Comparison of ENCODE assay signal across 8 cellular contexts in the genomic region with DNA sequence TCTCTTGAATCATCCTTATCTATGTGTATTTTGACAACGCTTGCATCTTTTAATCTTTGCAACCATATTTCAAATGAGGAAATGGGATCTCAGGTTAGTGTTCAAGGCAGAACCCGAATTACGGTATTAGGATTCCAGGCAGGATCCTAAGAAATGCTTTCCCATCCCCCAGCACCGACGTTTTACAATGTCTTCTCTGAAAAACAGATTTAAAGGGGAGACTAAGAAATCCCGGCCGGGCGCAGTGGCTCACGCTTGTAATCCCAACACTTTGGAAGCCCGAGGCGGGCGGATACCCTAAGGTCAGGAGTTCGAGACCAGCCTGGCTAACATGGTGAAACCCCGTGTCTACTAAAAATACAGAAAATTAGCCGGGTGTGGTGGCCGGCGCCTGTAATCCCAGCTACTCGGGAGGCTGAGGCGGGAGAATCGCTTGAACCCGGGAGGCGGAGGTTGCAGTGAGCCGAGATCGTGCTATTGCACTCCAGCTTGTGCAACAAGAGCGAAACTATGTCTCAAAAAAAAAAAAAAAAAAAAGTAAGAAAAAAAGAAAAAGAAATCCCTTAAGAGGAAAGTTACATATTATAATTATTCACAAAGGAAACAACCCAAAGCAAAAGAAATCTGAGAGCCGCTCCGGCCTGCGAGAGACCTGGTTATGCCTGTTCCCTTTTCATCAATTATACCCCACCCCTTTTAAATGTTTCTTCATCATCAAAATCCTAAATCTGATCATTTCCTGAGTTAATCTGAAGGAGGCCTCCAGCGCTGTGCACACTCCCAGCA. TPM values are rescaled to one million over a fixed set of nuclear protein-coding genes. Genes with fewer than 3 reads are reported as not detected.
A peak's percentile ranks its signal among the peaks of the same experiment; 100 is the strongest.
DNase-seq lines count a peak whose midpoint lies in the region; ATAC-seq, FAIRE-seq and TF ChIP-seq lines count a peak whose summit lies in the region.

No MANE protein-coding gene starts in this region.

- H3K27ac ChIP-seq in CD8-positive, alpha-beta T cell (ENCODE audit: low read depth, low read length) = peak overlapping the region; percentile 80
- H3K27ac ChIP-seq in HEK293 (ENCODE audit: extremely low read depth, low read depth, low read length) = peak overlapping the region; percentile 90
- peak overlapping the region; percentile 90 for H3K27ac ChIP-seq in HepG2 (ENCODE audit: extremely low read length, insufficient read depth, low read length)
- H3K27ac ChIP-seq in tibial artery = peak overlapping the region; percentile 94 to 96

- H3K27me3 ChIP-seq in CD8-positive, alpha-beta T cell (ENCODE audit: insufficient read depth, low read length) = no peaks in the 10 kb centered on the region
- H3K27me3 ChIP-seq in HepG2 (ENCODE audit: control insufficient read depth in 1 of 2, insufficient read depth in 2 of 2, low read length in 2 of 2) (no peaks in the 10 kb centered on the region; a peak in 1 of 5 replicates), tibial artery (no peaks in the 10 kb centered on the region)

- peak overlapping the region; percentile 88 for H3K9ac ChIP-seq in HepG2 (ENCODE audit: insufficient read depth, low read depth, low read length)

- in situ Hi-C loops in astrocyte of the cerebellum (cut with HindIII; ENCODE audit: low sequenced_read_pairs) (no loop called here), HepG2 (cut with HindIII; ENCODE audit: extremely low pct_ligation_motif_present, low pct_unique_long_range_greater_than_20kb) (no loop called here)

- H2AFZ ChIP-seq in HepG2 (ENCODE audit: low read length) = peak overlapping the region; percentile 93

- no peaks in the 10 kb centered on the region for H3K9me3 Mint-ChIP-seq in CD8-positive, alpha-beta T cell

- CTCF ChIA-PET in CD8-positive, alpha-beta T cell (lab: Charles Lee) = interaction anchor here (0.5 kb wide), 1 partner anchor 629 kb away, joined by 4 read pairs; no protein-coding TSS in a partner anchor
- CTCF ChIA-PET in HEK293 (lab: Yijun Ruan, JAX) (interaction anchor here (0.7 kb wide), 1 partner anchor 761 kb away, joined by 3 read pairs; no protein-coding TSS in a partner anchor), HepG2 (lab: Yijun Ruan, JAX; ENCODE audit: low intra/inter-chr PET ratio, low total read pairs) (no interaction called here)

- TF ChIP-seq POLR2A in HepG2 (IDR thresholded peaks at IDR 0.05; ENCODE audit: insufficient read depth in 1 of 2, low read depth in 2 of 2, low read length in 2 of 2) = no peak

- H3K4me3 Mint-ChIP-seq in CD8-positive, alpha-beta T cell = no peak overlapping the region

- H3K4me1 Mint-ChIP-seq in CD8-positive, alpha-beta T cell (ENCODE audit: low read depth) = peaks cover 14% of the 10 kb centered on the region

- no peak for TF ChIP-seq RAD21 in HepG2 (CRISPR knock-in tag; IDR thresholded peaks at IDR 0.05)

- ATAC-seq in CD8-positive, alpha-beta T cell = no peak
- ATAC-seq in HepG2 (no peak; the same call in 2 of the 3 replicates), HG03354 (IDR thresholded peaks at IDR 0.05; ENCODE audit: poor library complexity, severe bottlenecking, unreplicated experiment) (no peak), HG03460 (IDR thresholded peaks at IDR 0.05; ENCODE audit: unreplicated experiment) (no peak)

- H3K4me2 ChIP-seq in HepG2 (ENCODE audit: low read depth, low read length) = peak overlapping the region; percentile 73

- H3K36me3 ChIP-seq in CD8-positive, alpha-beta T cell (ENCODE audit: insufficient read depth, low read length) = no peaks in the 10 kb centered on the region
- H3K36me3 ChIP-seq in HEK293 (ENCODE audit: control insufficient read depth in 2 of 2, insufficient read depth in 1 of 2, low read length in 2 of 2) = no peaks in the 10 kb centered on the region
- no peaks in the 10 kb centered on the region for H3K36me3 ChIP-seq in HepG2 (replicated peaks in 1 of 2; ENCODE audit: control insufficient read depth in 1 of 2, insufficient read depth in 2 of 2, low read length in 2 of 2)
- H3K36me3 ChIP-seq in tibial artery = no peaks in the 10 kb centered on the region

- TF ChIP-seq EP300 in HepG2 (IDR thresholded peaks at IDR 0.05; ENCODE audit: low read depth in 2 of 2, low read length in 2 of 2) (no peak), HepG2 (CRISPR knock-in tag; IDR thresholded peaks at IDR 0.05; ENCODE audit: borderline replicate concordance) (no peak)

- TF ChIP-seq CTCF in CD8-positive, alpha-beta T cell (IDR thresholded peaks at IDR 0.05) = no peak
- no peak for TF ChIP-seq CTCF in HEK293 (tag by site-specific recombination; IDR thresholded peaks at IDR 0.05)
- TF ChIP-seq CTCF in astrocyte of the cerebellum (IDR thresholded peaks at IDR 0.05; ENCODE audit: low read depth, low read length, missing control alignments) = no peak
- TF ChIP-seq CTCF in HepG2 (CRISPR knock-in tag; IDR thresholded peaks at IDR 0.05) = no peak
- no peak for TF ChIP-seq CTCF in tibial artery (IDR thresholded peaks at IDR 0.05)

- H3K79me2 ChIP-seq in HepG2 (ENCODE audit: insufficient read depth, low read length) = peaks cover 27% of the 10 kb centered on the region

- POLR2A ChIA-PET in CD8-positive, alpha-beta T cell (lab: Charles Lee) = interaction anchor here (0.7 to 2.0 kb wide), 3 partner anchors 9 to 43 kb away, joined by 3 to 9 read pairs (median 4); no protein-coding TSS in a partner anchor
- POLR2A ChIA-PET in HEK293 (lab: Yijun Ruan, JAX) (interaction anchor here (0.7 to 1.1 kb wide), 4 partner anchors 14 to 503 kb away, joined by 3 to 5 read pairs (median 4); no protein-coding TSS in a partner anchor), HepG2 (lab: Yijun Ruan, JAX) (interaction anchor here (1.2 kb wide), 1 partner anchor 638 kb away, joined by 7 read pairs; the partner anchor contains the start of gene SCYL3)

- H3K9me3 ChIP-seq in CD8-positive, alpha-beta T cell (ENCODE audit: low read length) = no peaks in the 10 kb centered on the region
- H3K9me3 ChIP-seq in HEK293 (ENCODE audit: control insufficient read depth, insufficient read depth, low read depth, low read length) (no peaks in the 10 kb centered on the region), HepG2 (ENCODE audit: low read length) (no peaks in the 10 kb centered on the region), tibial artery (no peaks in the 10 kb centered on the region)

- no peaks in the 10 kb centered on the region for H4K20me1 ChIP-seq in HepG2 (ENCODE audit: insufficient read depth, low read length)

- 11% methylated on average over 24 of the region's 29 CpGs for WGBS in HepG2 (ENCODE audit: low lambda C conversion rate)

- no peak overlapping the region for H3K27ac Mint-ChIP-seq in CD8-positive, alpha-beta T cell

- H3K27me3 Mint-ChIP-seq in CD8-positive, alpha-beta T cell (ENCODE audit: low read depth) = no peaks in the 10 kb centered on the region

- H3K36me3 Mint-ChIP-seq in CD8-positive, alpha-beta T cell = peaks cover under 1% of the 10 kb centered on the region

- peaks cover 14% of the 10 kb centered on the region for H3K4me1 ChIP-seq in CD8-positive, alpha-beta T cell (ENCODE audit: insufficient read depth, low read length)
- H3K4me1 ChIP-seq in HEK293 (ENCODE audit: control insufficient read depth, insufficient read depth, low read length) (no peaks in the 10 kb centered on the region), HepG2 (ENCODE audit: insufficient read depth, low read length) (peaks cover 32% of the 10 kb centered on the region), tibial artery (peaks cover 0 to 35% (median 13%) of the 10 kb centered on the region in 4 donors)

- no peak for FAIRE-seq in HepG2 (lab: Jason Lieb, UNC)

- peak overlapping the region; percentile 86 for H3K4me3 ChIP-seq in CD8-positive, alpha-beta T cell (ENCODE audit: low read depth, low read length)
- H3K4me3 ChIP-seq in HEK293 (ENCODE audit: low read depth, low read length) = peak overlapping the region; percentile 77
- H3K4me3 ChIP-seq in astrocyte of the cerebellum (ENCODE audit: low read depth, low read length) = peak overlapping the region; percentile 79
- peak overlapping the region; percentile 76 to 96 (median 77) for H3K4me3 ChIP-seq in HepG2 (replicated peaks in 1 of 3; ENCODE audit: insufficient read depth in 1 of 3, low read depth in 2 of 3, low read length in 3 of 3)
- peak overlapping the region; percentile 65 to 75 for H3K4me3 ChIP-seq in tibial artery

- intact Hi-C loops in CD8-positive, alpha-beta T cell (cut with DNase I, micrococcal nuclease) = loop anchor here (2.0 to 10.0 kb wide), 8 partner anchors 458 to 1251 kb away; partner anchors contain the start of genes FMO4 (in 2 of the 2), METTL13 (in 2 of the 2), SLC19A2 (in 2 of the 2) and BLZF1 (in 1 of the 2)
- intact Hi-C loops in HepG2 (cut with micrococcal nuclease; ENCODE audit: unreplicated experiment) = loop anchor here (2.0 kb wide), 1 partner anchor 456 kb away; the partner anchor contains the start of gene KIFAP3
- intact Hi-C loops in tibial artery (cut with DNase I; ENCODE audit: low total_unique reads) = loop anchor here (5.0 kb wide), 1 partner anchor 131 kb away; the partner anchor contains the start of gene PRRX1

- DNase-seq in CD8-positive, alpha-beta T cell = peak in 1 of 7 experiments; percentile 10
- no peak for DNase-seq in astrocyte of the cerebellum (ENCODE audit: low read depth)
- DNase-seq in HepG2 (ENCODE audit: low spot score) = no peak
- peak; percentile 35 to 71 for DNase-seq in tibial artery
- DNase-seq in GM19238 (ENCODE audit: insufficient read length, low spot score) = no peak

- TSS peak; percentile 96 for BruUV-seq in HepG2 (replicated peaks; lab: Mats Ljungman, UMichigan)

RNA-seq across cellular contexts. Expression of gene GORAB, which starts 0.8 kb away (rescaled TPM):
- total RNA-seq in CD8-positive, alpha-beta T cell = 10 to 100 TPM; 24.8 to 26.1 TPM
- total RNA-seq in HepG2 (2016; rRNA removed; fragmentation: Illumina TruSeq; extraction: Trizol) = 7.3 and 9.2 TPM in 2 replicates
- 4.4 and 4.6 TPM in 2 replicates for total RNA-seq in HepG2 (2016; cell fraction: cytosol; rRNA removed; fragmentation: Illumina TruSeq; extraction: Trizol; ENCODE audit: low read depth)
- total RNA-seq in HepG2 (2016; cell fraction: insoluble cytoplasmic fraction; rRNA removed; fragmentation: Illumina TruSeq; extraction: Trizol) = 8.4 and 10.2 TPM in 2 replicates
- 3.8 and 4.4 TPM in 2 replicates for total RNA-seq in HepG2 (2016; cell fraction: membrane; rRNA removed; fragmentation: Illumina TruSeq; extraction: Trizol)
- total RNA-seq in HepG2 (2016; cell fraction: nucleus; rRNA removed; fragmentation: Illumina TruSeq; extraction: Trizol) = 10.7 and 11.2 TPM in 2 replicates
- 5.8 and 6.6 TPM in 2 replicates for polyA plus RNA-seq in HepG2 (2011; rRNA removed)
- polyA plus RNA-seq in HepG2 (2011; cell fraction: cytosol; rRNA removed) = 1.4 and 2.3 TPM in 2 replicates
- polyA plus RNA-seq in HepG2 (2011; cell fraction: nucleus; rRNA removed) = 8.0 and 11.0 TPM in 2 replicates
- polyA plus RNA-seq in HepG2 (2012) = 2.7 and 4.6 TPM in 2 replicates
- 0.62 and 0.84 TPM in 2 replicates for polyA plus RNA-seq in HepG2 (2016; cell fraction: cytosol; fragmentation: Illumina TruSeq; extraction: Trizol; ENCODE audit: low read depth)
- polyA plus RNA-seq in HepG2 (2016; cell fraction: insoluble cytoplasmic fraction; fragmentation: Illumina TruSeq; extraction: Trizol; ENCODE audit: low read depth) = 6.8 and 6.9 TPM in 2 replicates
- polyA plus RNA-seq in HepG2 (2016; cell fraction: membrane; fragmentation: Illumina TruSeq; extraction: Trizol; ENCODE audit: low read depth) = 1.3 and 1.5 TPM in 2 replicates
- 18.2 and 22.9 TPM in 2 replicates for polyA plus RNA-seq in HepG2 (2016; cell fraction: nucleus; fragmentation: Illumina TruSeq; extraction: Trizol; ENCODE audit: insufficient read depth, low read depth)
- polyA minus RNA-seq in HepG2 (2011; rRNA and poly(A)+ RNA removed; ENCODE audit: low replicate concordance) = 5.8 and 12.3 TPM in 2 replicates
- 2.9 and 4.6 TPM in 2 replicates for polyA minus RNA-seq in HepG2 (2011; cell fraction: cytosol; rRNA and poly(A)+ RNA removed)
- polyA minus RNA-seq in HepG2 (2011; cell fraction: nucleus; rRNA and poly(A)+ RNA removed) = 20.3 and 23.2 TPM in 2 replicates

Comparison
In these comparisons a context has a peak if more than half of its experiments do, and no peak if none do; other contexts are left out.
1. DNase-seq: peak in tibial artery (2 of 2); none in astrocyte of the cerebellum (single experiment), HepG2 (single experiment) and GM19238 (single experiment).
2. Peak in every context shown above with its lines, with median percentiles within 50 percentile points of each other: H3K27ac ChIP-seq and H3K4me3 ChIP-seq.